ENCODE assay signal across 1 cellular context in the genomic region with DNA sequence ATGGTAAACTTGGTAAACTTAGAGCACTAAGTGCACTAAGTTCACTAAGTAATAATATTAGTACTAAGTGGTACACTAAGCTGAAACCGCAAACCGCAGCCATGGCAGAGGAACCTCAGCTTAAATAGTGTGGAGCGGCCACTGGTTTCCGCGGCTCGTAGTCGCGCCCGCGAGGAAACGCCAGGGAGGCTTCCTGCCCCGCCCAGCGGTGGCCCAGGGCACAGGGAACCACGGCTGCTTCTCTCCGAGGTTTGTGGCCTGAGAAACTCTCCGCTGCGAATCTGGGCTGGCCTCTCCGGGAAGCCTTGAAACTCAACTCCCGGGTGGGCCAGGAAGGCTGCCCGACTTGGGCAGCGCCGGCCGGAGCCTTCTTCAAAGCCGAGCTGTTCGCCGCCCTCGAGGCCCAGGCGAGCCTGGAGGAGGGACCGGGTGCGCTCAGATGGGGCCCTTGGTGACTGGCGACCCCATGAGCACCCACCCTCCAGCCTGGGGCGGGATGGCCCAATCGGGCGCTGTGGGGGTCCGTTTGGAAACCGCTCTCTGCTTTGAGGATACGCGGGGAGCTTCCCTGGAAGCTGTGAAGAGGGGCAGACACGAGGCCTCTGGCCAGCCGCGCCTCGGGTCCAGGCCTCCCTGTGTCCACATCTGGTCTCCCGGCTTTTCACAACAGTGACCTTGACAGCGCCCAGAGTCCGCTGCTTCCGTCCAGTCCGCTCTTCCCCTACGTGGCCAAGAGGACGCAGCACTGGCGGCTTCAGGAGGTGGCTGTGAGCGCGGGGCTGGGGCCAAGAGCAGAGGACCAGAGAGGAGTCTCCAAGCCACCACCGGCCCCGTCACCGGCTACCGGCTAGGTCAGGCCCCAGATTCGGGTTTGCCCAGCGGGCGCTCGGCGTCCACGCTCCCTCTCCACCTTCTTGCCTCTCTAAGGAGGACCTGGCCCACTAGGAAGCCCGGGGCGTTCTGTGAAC.
A peak's percentile ranks its signal among the peaks of the same experiment; 100 is the strongest.
TF ChIP-seq lines count a peak whose summit lies in the region.

No MANE protein-coding gene starts in this region.

TF ChIP-seq in HepG2, 621 proteins besides CTCF, POLR2A, EP300 and RAD21 (continued from another document and continues in another):
- no peak for TF ChIP-seq PLRG1 (conservative IDR thresholded peaks at IDR 0.05)
- TF ChIP-seq ATM (IDR thresholded peaks at IDR 0.05; ENCODE audit: borderline replicate concordance), result no peak
- no peak for TF ChIP-seq ZNF484 (CRISPR knock-in tag; IDR thresholded peaks at IDR 0.05; ENCODE audit: borderline replicate concordance, low read depth)
- TF ChIP-seq ZBTB10 (CRISPR knock-in tag; IDR thresholded peaks at IDR 0.05; ENCODE audit: borderline replicate concordance), result no peak
- TF ChIP-seq, protein P1, sequence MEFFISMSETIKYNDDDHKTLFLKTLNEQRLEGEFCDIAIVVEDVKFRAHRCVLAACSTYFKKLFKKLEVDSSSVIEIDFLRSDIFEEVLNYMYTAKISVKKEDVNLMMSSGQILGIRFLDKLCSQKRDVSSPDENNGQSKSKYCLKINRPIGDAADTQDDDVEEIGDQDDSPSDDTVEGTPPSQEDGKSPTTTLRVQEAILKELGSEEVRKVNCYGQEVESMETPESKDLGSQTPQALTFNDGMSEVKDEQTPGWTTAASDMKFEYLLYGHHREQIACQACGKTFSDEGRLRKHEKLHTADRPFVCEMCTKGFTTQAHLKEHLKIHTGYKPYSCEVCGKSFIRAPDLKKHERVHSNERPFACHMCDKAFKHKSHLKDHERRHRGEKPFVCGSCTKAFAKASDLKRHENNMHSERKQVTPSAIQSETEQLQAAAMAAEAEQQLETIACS (CRISPR knock-in tag; IDR thresholded peaks at IDR 0.05), result no peak
- no peak for TF ChIP-seq IKZF4 (CRISPR knock-in tag; IDR thresholded peaks at IDR 0.05; ENCODE audit: borderline replicate concordance, low read depth, not compliant biosample characterization)
- TF ChIP-seq ISL2 (CRISPR knock-in tag; IDR thresholded peaks at IDR 0.05), result no peak
- TF ChIP-seq MTA3 (CRISPR knock-in tag; IDR thresholded peaks at IDR 0.05), result no peak
- TF ChIP-seq ZNF280B (CRISPR knock-in tag; IDR thresholded peaks at IDR 0.05; ENCODE audit: borderline replicate concordance), result no peak
- no peak for TF ChIP-seq ZNF841 (CRISPR knock-in tag; IDR thresholded peaks at IDR 0.05; ENCODE audit: borderline replicate concordance)
- no peak for TF ChIP-seq SNAPC4 (CRISPR knock-in tag; IDR thresholded peaks at IDR 0.05)
- TF ChIP-seq MXI1 (IDR thresholded peaks at IDR 0.05; ENCODE audit: borderline replicate concordance, low read depth, low read length), result no peak
- TF ChIP-seq REL (CRISPR knock-in tag; conservative IDR thresholded peaks at IDR 0.05), result no peak
- TF ChIP-seq, protein P2, sequence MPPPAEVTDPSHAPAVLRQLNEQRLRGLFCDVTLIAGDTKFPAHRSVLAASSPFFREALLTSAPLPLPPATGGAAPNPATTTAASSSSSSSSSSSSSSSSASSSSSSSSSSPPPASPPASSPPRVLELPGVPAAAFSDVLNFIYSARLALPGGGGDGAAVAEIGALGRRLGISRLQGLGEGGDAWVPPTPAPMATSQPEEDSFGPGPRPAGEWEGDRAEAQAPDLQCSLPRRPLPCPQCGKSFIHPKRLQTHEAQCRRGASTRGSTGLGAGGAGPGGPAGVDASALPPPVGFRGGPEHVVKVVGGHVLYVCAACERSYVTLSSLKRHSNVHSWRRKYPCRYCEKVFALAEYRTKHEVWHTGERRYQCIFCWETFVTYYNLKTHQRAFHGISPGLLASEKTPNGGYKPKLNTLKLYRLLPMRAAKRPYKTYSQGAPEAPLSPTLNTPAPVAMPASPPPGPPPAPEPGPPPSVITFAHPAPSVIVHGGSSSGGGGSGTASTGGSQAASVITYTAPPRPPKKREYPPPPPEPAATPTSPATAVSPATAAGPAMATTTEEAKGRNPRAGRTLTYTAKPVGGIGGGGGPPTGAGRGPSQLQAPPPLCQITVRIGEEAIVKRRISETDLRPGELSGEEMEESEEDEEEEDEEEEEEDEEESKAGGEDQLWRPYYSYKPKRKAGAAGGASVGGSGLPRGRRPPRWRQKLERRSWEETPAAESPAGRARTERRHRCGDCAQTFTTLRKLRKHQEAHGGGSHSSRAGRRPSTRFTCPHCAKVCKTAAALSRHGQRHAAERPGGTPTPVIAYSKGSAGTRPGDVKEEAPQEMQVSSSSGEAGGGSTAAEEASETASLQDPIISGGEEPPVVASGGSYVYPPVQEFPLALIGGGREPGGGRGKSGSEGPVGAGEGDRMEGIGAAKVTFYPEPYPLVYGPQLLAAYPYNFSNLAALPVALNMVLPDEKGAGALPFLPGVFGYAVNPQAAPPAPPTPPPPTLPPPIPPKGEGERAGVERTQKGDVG (CRISPR knock-in tag; IDR thresholded peaks at IDR 0.05; ENCODE audit: borderline replicate concordance), result no peak
- 0 out of 2 replicates have a peak, but pooled peaks have one; percentile 52 for TF ChIP-seq NRL (CRISPR knock-in tag; IDR thresholded peaks at IDR 0.05; ENCODE audit: borderline replicate concordance)
- no peak for TF ChIP-seq ZBTB8A (CRISPR knock-in tag; IDR thresholded peaks at IDR 0.05; ENCODE audit: borderline replicate concordance, low read depth)
- no peak for TF ChIP-seq ZNF496 (CRISPR knock-in tag; IDR thresholded peaks at IDR 0.05; ENCODE audit: insufficient replicate concordance)
- TF ChIP-seq BRCA1 (CRISPR knock-in tag; IDR thresholded peaks at IDR 0.05), result no peak
- peak; percentile 53 for TF ChIP-seq ZFY (CRISPR knock-in tag; IDR thresholded peaks at IDR 0.05)
- 0 out of 2 replicates have a peak, but pooled peaks have one; percentile 22 for TF ChIP-seq ZNF274 (CRISPR knock-in tag; IDR thresholded peaks at IDR 0.05)
- 0 out of 2 replicates have a peak, but pooled peaks have one; percentile 19 for TF ChIP-seq KAT8 (CRISPR knock-in tag; IDR thresholded peaks at IDR 0.05)
- no peak for TF ChIP-seq MXD4 (CRISPR knock-in tag; IDR thresholded peaks at IDR 0.05)
- TF ChIP-seq KDM2A (CRISPR knock-in tag; IDR thresholded peaks at IDR 0.05; ENCODE audit: borderline replicate concordance, low read depth), result no peak; the same call in 1 of the 2 replicates
- TF ChIP-seq, protein P3, sequence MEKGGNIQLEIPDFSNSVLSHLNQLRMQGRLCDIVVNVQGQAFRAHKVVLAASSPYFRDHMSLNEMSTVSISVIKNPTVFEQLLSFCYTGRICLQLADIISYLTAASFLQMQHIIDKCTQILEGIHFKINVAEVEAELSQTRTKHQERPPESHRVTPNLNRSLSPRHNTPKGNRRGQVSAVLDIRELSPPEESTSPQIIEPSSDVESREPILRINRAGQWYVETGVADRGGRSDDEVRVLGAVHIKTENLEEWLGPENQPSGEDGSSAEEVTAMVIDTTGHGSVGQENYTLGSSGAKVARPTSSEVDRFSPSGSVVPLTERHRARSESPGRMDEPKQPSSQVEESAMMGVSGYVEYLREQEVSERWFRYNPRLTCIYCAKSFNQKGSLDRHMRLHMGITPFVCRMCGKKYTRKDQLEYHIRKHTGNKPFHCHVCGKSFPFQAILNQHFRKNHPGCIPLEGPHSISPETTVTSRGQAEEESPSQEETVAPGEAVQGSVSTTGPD (CRISPR knock-in tag; IDR thresholded peaks at IDR 0.05), result no peak
- TF ChIP-seq, protein P4, sequence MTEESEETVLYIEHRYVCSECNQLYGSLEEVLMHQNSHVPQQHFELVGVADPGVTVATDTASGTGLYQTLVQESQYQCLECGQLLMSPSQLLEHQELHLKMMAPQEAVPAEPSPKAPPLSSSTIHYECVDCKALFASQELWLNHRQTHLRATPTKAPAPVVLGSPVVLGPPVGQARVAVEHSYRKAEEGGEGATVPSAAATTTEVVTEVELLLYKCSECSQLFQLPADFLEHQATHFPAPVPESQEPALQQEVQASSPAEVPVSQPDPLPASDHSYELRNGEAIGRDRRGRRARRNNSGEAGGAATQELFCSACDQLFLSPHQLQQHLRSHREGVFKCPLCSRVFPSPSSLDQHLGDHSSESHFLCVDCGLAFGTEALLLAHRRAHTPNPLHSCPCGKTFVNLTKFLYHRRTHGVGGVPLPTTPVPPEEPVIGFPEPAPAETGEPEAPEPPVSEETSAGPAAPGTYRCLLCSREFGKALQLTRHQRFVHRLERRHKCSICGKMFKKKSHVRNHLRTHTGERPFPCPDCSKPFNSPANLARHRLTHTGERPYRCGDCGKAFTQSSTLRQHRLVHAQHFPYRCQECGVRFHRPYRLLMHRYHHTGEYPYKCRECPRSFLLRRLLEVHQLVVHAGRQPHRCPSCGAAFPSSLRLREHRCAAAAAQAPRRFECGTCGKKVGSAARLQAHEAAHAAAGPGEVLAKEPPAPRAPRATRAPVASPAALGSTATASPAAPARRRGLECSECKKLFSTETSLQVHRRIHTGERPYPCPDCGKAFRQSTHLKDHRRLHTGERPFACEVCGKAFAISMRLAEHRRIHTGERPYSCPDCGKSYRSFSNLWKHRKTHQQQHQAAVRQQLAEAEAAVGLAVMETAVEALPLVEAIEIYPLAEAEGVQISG (CRISPR knock-in tag; IDR thresholded peaks at IDR 0.05), result no peak
- TF ChIP-seq CEBPG (CRISPR knock-in tag; IDR thresholded peaks at IDR 0.05), result 0 out of 2 replicates have a peak, but pooled peaks have one; percentile 20
- TF ChIP-seq, protein P5, sequence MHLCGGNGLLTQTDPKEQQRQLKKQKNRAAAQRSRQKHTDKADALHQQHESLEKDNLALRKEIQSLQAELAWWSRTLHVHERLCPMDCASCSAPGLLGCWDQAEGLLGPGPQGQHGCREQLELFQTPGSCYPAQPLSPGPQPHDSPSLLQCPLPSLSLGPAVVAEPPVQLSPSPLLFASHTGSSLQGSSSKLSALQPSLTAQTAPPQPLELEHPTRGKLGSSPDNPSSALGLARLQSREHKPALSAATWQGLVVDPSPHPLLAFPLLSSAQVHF (CRISPR knock-in tag; IDR thresholded peaks at IDR 0.05), result no peak
- no peak for TF ChIP-seq HOXA9 (CRISPR knock-in tag; IDR thresholded peaks at IDR 0.05; ENCODE audit: borderline replicate concordance)
- TF ChIP-seq GATA4 (IDR thresholded peaks at IDR 0.05; ENCODE audit: borderline replicate concordance, low read depth), result no peak
- TF ChIP-seq SMAD3 (CRISPR knock-in tag; IDR thresholded peaks at IDR 0.05), result no peak
